9 cellular contexts compared by ENCODE assay signal in genomic region chr11:75450826-75451783, GRCh38. TPM values are rescaled to one million over a fixed set of nuclear protein-coding genes. Genes with fewer than 3 reads are reported as not detected.
A peak's percentile ranks its signal among the peaks of the same experiment; 100 is the strongest.
DNase-seq lines count a peak whose midpoint lies in the region; ATAC-seq and TF ChIP-seq lines count a peak whose summit lies in the region.
"Had no signal": no experiment of that assay in that cellular context is flagged by ENCODE, and none has a peak within 500 bp of the region (broad histone marks: within the 10 kb centered on the region; RNA-seq: fewer than 3 reads in every experiment).

No MANE protein-coding gene starts in this region.

- no peak for DNase-seq in Panc1 (ENCODE audit: low read depth, low spot score)
- DNase-seq in coronary artery (ENCODE audit: low spot score) = no peak
- no peak for DNase-seq in smooth muscle cell (lab: John Stamatoyannopoulos, UW; ENCODE audit: unreplicated experiment)
- no peak for DNase-seq in NOMO-1 treated with dmso at 0.1 percent for 144 hours (lab: John Stamatoyannopoulos, UW; ENCODE audit: unreplicated experiment)
- no peak for DNase-seq in posterior cingulate gyrus

- BruUV-seq in Panc1 (replicated peaks; lab: Mats Ljungman, UMichigan) = no TSS peak

- TF ChIP-seq CTCF in GM12875 (IDR thresholded peaks at IDR 0.05; ENCODE audit: borderline replicate concordance, insufficient read depth, low read depth, low read length) (peak; percentile 76), Panc1 (IDR thresholded peaks at IDR 0.05) (peak; percentile 95), coronary artery (IDR thresholded peaks at IDR 0.05) (peak; percentile 26), smooth muscle cell (IDR thresholded peaks at IDR 0.05; ENCODE audit: borderline replicate concordance, insufficient read depth, poor library complexity, severe bottlenecking) (peak; percentile 56)

- H3K4me2 ChIP-seq in smooth muscle cell = no peak overlapping the region

- no peaks in the 10 kb centered on the region for H3K4me1 ChIP-seq in Panc1 (ENCODE audit: control insufficient read depth, insufficient read depth, low read length)
- no peaks in the 10 kb centered on the region for H3K4me1 ChIP-seq in smooth muscle cell (ENCODE audit: low read depth)

- in situ Hi-C loops in Panc1 (cut with HindIII; ENCODE audit: low pct_unique_long_range_greater_than_20kb, low sequenced_read_pairs) = no loop called here

- H2AFZ ChIP-seq in smooth muscle cell (ENCODE audit: low read depth) = no peak overlapping the region

- POLR2A ChIA-PET in Panc1 (lab: Charles Lee) = no interaction called here

- no peaks in the 10 kb centered on the region for H3K79me2 ChIP-seq in smooth muscle cell (ENCODE audit: low read depth)

- no peak overlapping the region for H3K4me3 ChIP-seq in GM12875 (ENCODE audit: low read depth, low read length)
- no peak overlapping the region for H3K4me3 ChIP-seq in Panc1 (ENCODE audit: low read depth in 2 of 2, low read length in 2 of 2)
- H3K4me3 ChIP-seq in coronary artery = no peak overlapping the region
- H3K4me3 ChIP-seq in smooth muscle cell = no peak overlapping the region

- CTCF ChIA-PET in Panc1 (lab: Charles Lee) = interaction anchor here (0.6 to 0.7 kb wide), 3 partner anchors 11 to 59 kb away, joined by 3 read pairs; no protein-coding TSS in a partner anchor

- H4K20me1 ChIP-seq in smooth muscle cell (ENCODE audit: low read depth) = no peaks in the 10 kb centered on the region

- WGBS in smooth muscle cell (ENCODE audit: low lambda C conversion rate) = 67% methylated on average over 45 of the region's 46 CpGs

- H3K27me3 ChIP-seq in Panc1 (ENCODE audit: control insufficient read depth, insufficient read depth, low read length) (0 out of 2 replicates have a peak, but pooled peaks cover 3% of the 10 kb centered on the region), smooth muscle cell (ENCODE audit: low read depth) (no peaks in the 10 kb centered on the region)

- H3K27ac ChIP-seq in Panc1 (ENCODE audit: low read length) (no peak overlapping the region), coronary artery (no peak overlapping the region), smooth muscle cell (ENCODE audit: low read depth) (no peak overlapping the region)
- H3K27ac ChIP-seq: epithelial cell of prostate had no signal

- intact Hi-C loops in Panc1 (cut with micrococcal nuclease; ENCODE audit: unreplicated experiment) (no loop called here), posterior cingulate gyrus (cut with DNase I) (no loop called here)

- H3K36me3 ChIP-seq in Panc1 (ENCODE audit: control insufficient read depth, insufficient read depth, low read length) (no peaks in the 10 kb centered on the region), smooth muscle cell (ENCODE audit: low read depth) (no peaks in the 10 kb centered on the region)

- no peaks in the 10 kb centered on the region for H3F3A ChIP-seq in smooth muscle cell (ENCODE audit: low read depth)

- ATAC-seq in Panc1 (0 out of 2 replicates have a peak, but pooled peaks have one; percentile 49), HG03135 (IDR thresholded peaks at IDR 0.05; ENCODE audit: unreplicated experiment) (no peak), GM18909 (IDR thresholded peaks at IDR 0.05; ENCODE audit: poor library complexity, unreplicated experiment) (no peak)

- no peak overlapping the region for H3K9ac ChIP-seq in smooth muscle cell (ENCODE audit: low read depth)

- no peaks in the 10 kb centered on the region for H3K9me3 ChIP-seq in Panc1 (ENCODE audit: control insufficient read depth, insufficient read depth, low read depth, low read length)
- no peaks in the 10 kb centered on the region for H3K9me3 ChIP-seq in smooth muscle cell (replicated peaks; ENCODE audit: low read depth)

RNA-seq across cellular contexts. Expression of gene KLHL35, which starts 18.1 kb away (rescaled TPM):
- total RNA-seq in Panc1 (2021; ENCODE audit: unreplicated experiment) (10.9 TPM), smooth muscle cell (0.85 and 1.0 TPM in 2 replicates)
- polyA plus RNA-seq in Panc1 (2012; ENCODE audit: insufficient read length) = 18.9 TPM
- polyA plus RNA-seq in smooth muscle cell = 2.8 and 3.0 TPM in 2 replicates

RNA-seq across cellular contexts. Expression of gene RPS3, which starts 51.8 kb away (rescaled TPM):
- 2,945 TPM for total RNA-seq in Panc1 (2021; ENCODE audit: unreplicated experiment)
- 2,908 TPM for polyA plus RNA-seq in Panc1 (2012; ENCODE audit: insufficient read length)
- total RNA-seq in smooth muscle cell = 721 and 794 TPM in 2 replicates
- polyA plus RNA-seq in smooth muscle cell = 976 and 989 TPM in 2 replicates

Comparison
In these comparisons a context has a peak if more than half of its experiments do, and no peak if none do; other contexts are left out.
1. CTCF ChIP-seq: peak in every context shown above with its lines; median percentile 95 in Panc1; 76 in GM12875; 56 in smooth muscle cell; 26 in coronary artery.